Comparison of ENCODE assay signal across 35 cellular contexts in the genomic region with DNA sequence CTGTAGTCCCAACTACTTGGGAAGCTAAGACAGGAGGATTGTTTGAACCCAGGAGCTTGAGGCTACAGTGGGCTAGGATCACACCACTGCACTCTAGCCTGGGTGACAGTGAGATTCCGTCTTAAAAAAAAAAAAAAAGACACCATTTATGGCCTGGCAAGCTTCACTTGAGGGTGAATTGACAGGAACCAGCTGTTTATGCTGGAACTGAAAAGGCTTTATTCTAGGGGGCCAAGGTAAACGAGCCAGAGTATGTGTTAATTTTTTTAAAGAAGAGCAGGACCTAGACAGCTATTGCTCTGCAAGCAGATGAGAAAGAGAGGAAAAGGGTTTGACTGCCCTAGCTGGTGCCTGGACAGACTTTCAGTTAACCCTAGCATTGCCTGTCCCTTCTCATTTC. TPM values are rescaled to one million over a fixed set of nuclear protein-coding genes. Genes with fewer than 3 reads are reported as not detected.
"Had no signal": no experiment of that assay in that cellular context is flagged by ENCODE, and none has a peak within 500 bp of the region (broad histone marks: within the 10 kb centered on the region; RNA-seq: fewer than 3 reads in every experiment).

No MANE protein-coding gene starts in this region.

- H3K4me1 Mint-ChIP-seq: activated CD4-positive, alpha-beta memory T cell treated with anti-CD3 and anti-CD28 coated beads, Interleukin-2, amount 10 ng/mL, durations not matched to agents 7 days and 5 days; activated CD8-positive, alpha-beta memory T cell treated with anti-CD3 and anti-CD28 coated beads, Interleukin-2, amount 10 ng/mL, durations not matched to agents 7 days and 5 days; activated naive CD4-positive, alpha-beta T cell treated with anti-CD3 and anti-CD28 coated beads, Interleukin-2, amount 10 ng/mL, durations not matched to agents 7 days and 5 days; activated naive CD8-positive, alpha-beta T cell treated with anti-CD3 and anti-CD28 coated beads, Interleukin-2, amount 50 U/mL, for 24 hours had no signal

- H3K27ac ChIP-seq: brain microvascular endothelial cell, PC-9, WERI-Rb-1 had no signal

- DNase-seq: activated CD4-positive, alpha-beta memory T cell treated with anti-CD3 and anti-CD28 coated beads, Interleukin-2, amount 10 ng/mL, durations not matched to agents 7 days and 5 days; activated CD4-positive, alpha-beta T cell treated with anti-CD3 and anti-CD28 coated beads for 1 hour; activated CD4-positive, alpha-beta T cell treated with anti-CD3 and anti-CD28 coated beads for 48 hours; activated CD4-positive, CD25-positive, alpha-beta regulatory T cell; activated CD8-positive, alpha-beta memory T cell treated with anti-CD3 and anti-CD28 coated beads for 24 hours; activated CD8-positive, alpha-beta memory T cell treated with anti-CD3 and anti-CD28 coated beads, Interleukin-2, amount 10 ng/mL, durations not matched to agents 7 days and 5 days; activated CD8-positive, alpha-beta memory T cell treated with anti-CD3 and anti-CD28 coated beads, Interleukin-2, amount 50 U/mL, for 48 hours; activated effector memory CD4-positive, alpha-beta T cell treated with Interleukin-2 at 50 U/mL for 16 hours; activated naive CD4-positive, alpha-beta T cell treated with anti-CD3 and anti-CD28 coated beads, Interleukin-2, amount 10 ng/mL, durations not matched to agents 7 days and 5 days; activated naive CD8-positive, alpha-beta T cell treated with anti-CD3 and anti-CD28 coated beads, Interleukin-2, amount 50 U/mL, for 24 hours; activated T-cell treated with anti-CD3 and anti-CD28 coated beads, Interleukin-2, amount 50 U/mL, for 48 hours; aorta; brain microvascular endothelial cell; central memory CD4-positive, alpha-beta T cell; Karpas-422; KBM-7; NCI-H1048; NCI-H1105 treated with DMSO at 0.1 percent for 48 hours; NCI-H1436; NCI-H187; NCI-H2029 treated with DMSO at 0.1 percent for 48 hours; NCI-H345; NCI-H524 treated with DMSO at 0.1 percent for 48 hours; PC-9; Right ventricle myocardium superior; SW 1271; T-helper 1 cell; T-helper 2 cell; T1000 had no signal

- H3K4me3 Mint-ChIP-seq: activated CD4-positive, alpha-beta memory T cell treated with anti-CD3 and anti-CD28 coated beads, Interleukin-2, amount 10 ng/mL, durations not matched to agents 7 days and 5 days; activated CD8-positive, alpha-beta memory T cell treated with anti-CD3 and anti-CD28 coated beads, Interleukin-2, amount 10 ng/mL, durations not matched to agents 7 days and 5 days; activated naive CD4-positive, alpha-beta T cell treated with anti-CD3 and anti-CD28 coated beads, Interleukin-2, amount 10 ng/mL, durations not matched to agents 7 days and 5 days; activated naive CD8-positive, alpha-beta T cell; activated naive CD8-positive, alpha-beta T cell treated with anti-CD3 and anti-CD28 coated beads, Interleukin-2, amount 50 U/mL, for 24 hours had no signal

- H3K9me3 Mint-ChIP-seq: activated CD4-positive, alpha-beta memory T cell treated with anti-CD3 and anti-CD28 coated beads, Interleukin-2, amount 10 ng/mL, durations not matched to agents 7 days and 5 days; activated naive CD4-positive, alpha-beta T cell treated with anti-CD3 and anti-CD28 coated beads, Interleukin-2, amount 10 ng/mL, durations not matched to agents 7 days and 5 days; activated naive CD8-positive, alpha-beta T cell treated with anti-CD3 and anti-CD28 coated beads, Interleukin-2, amount 50 U/mL, for 24 hours had no signal

- H3K36me3 ChIP-seq: brain microvascular endothelial cell, WERI-Rb-1 had no signal

- H3K36me3 Mint-ChIP-seq: activated CD8-positive, alpha-beta memory T cell treated with anti-CD3 and anti-CD28 coated beads, Interleukin-2, amount 10 ng/mL, durations not matched to agents 7 days and 5 days; activated naive CD4-positive, alpha-beta T cell treated with anti-CD3 and anti-CD28 coated beads, Interleukin-2, amount 10 ng/mL, durations not matched to agents 7 days and 5 days; activated naive CD8-positive, alpha-beta T cell had no signal

- H3K27ac Mint-ChIP-seq: activated CD4-positive, alpha-beta memory T cell treated with anti-CD3 and anti-CD28 coated beads, Interleukin-2, amount 10 ng/mL, durations not matched to agents 7 days and 5 days; activated CD8-positive, alpha-beta memory T cell treated with anti-CD3 and anti-CD28 coated beads, Interleukin-2, amount 10 ng/mL, durations not matched to agents 7 days and 5 days; activated naive CD4-positive, alpha-beta T cell treated with anti-CD3 and anti-CD28 coated beads, Interleukin-2, amount 10 ng/mL, durations not matched to agents 7 days and 5 days; activated naive CD8-positive, alpha-beta T cell; activated naive CD8-positive, alpha-beta T cell treated with anti-CD3 and anti-CD28 coated beads, Interleukin-2, amount 50 U/mL, for 24 hours had no signal

- H3K4me3 ChIP-seq: PC-9 had no signal

RNA-seq across cellular contexts. Expression of a gene that starts 37.0 kb away (rescaled TPM):
- total RNA-seq: OCI-LY7 had no signal

RNA-seq across cellular contexts. Expression of a gene that starts 38.3 kb away (rescaled TPM):
- total RNA-seq: activated CD4-positive, alpha-beta memory T cell treated with anti-CD3 and anti-CD28 coated beads, Interleukin-2, amount 10 ng/mL, durations not matched to agents 7 days and 5 days; activated CD8-positive, alpha-beta memory T cell treated with anti-CD3 and anti-CD28 coated beads, Interleukin-2, amount 10 ng/mL, durations not matched to agents 7 days and 5 days; aorta; cerebellum; MCF 10A; NCI-H460; OCI-LY7; PC-9; Right ventricle myocardium superior had no signal
- polyA plus RNA-seq: aorta had no signal

RNA-seq across cellular contexts. Expression of a gene that starts 42.0 kb away (rescaled TPM):
- total RNA-seq: aorta, cerebellum, MCF 10A, OCI-LY7, Right ventricle myocardium superior had no signal
- polyA plus RNA-seq: aorta had no signal

RNA-seq across cellular contexts. Expression of a gene that starts 50.3 kb away (rescaled TPM):
- total RNA-seq: activated CD4-positive, alpha-beta memory T cell treated with anti-CD3 and anti-CD28 coated beads, Interleukin-2, amount 10 ng/mL, durations not matched to agents 7 days and 5 days; activated CD8-positive, alpha-beta memory T cell treated with anti-CD3 and anti-CD28 coated beads, Interleukin-2, amount 10 ng/mL, durations not matched to agents 7 days and 5 days; cerebellum; OCI-LY7 had no signal
